Comparison of ENCODE assay signal across 19 cellular contexts in genomic region chr12:9604288-9604687, GRCh38. TPM values are rescaled to one million over a fixed set of nuclear protein-coding genes. Genes with fewer than 3 reads are reported as not detected.
A peak's percentile ranks its signal among the peaks of the same experiment; 100 is the strongest.
DNase-seq lines count a peak whose midpoint lies in the region; ATAC-seq and TF ChIP-seq lines count a peak whose summit lies in the region.
"Had no signal": no experiment of that assay in that cellular context is flagged by ENCODE, and none has a peak within 500 bp of the region (broad histone marks: within the 10 kb centered on the region; RNA-seq: fewer than 3 reads in every experiment).

No MANE protein-coding gene starts in this region.

- no peaks in the 10 kb centered on the region; the same call in 1 of the 2 replicates for H3K36me3 ChIP-seq in Caco-2 (ENCODE audit: control insufficient read depth, insufficient read depth, low read length)
- H3K36me3 ChIP-seq: BLaER1 treated with 17β-estradiol and CSF1 and Interleukin-3, amounts not matched to agents 10 nM and 100 nM had no signal

- no peaks in the 10 kb centered on the region for H3K27me3 ChIP-seq in Caco-2 (replicated peaks; ENCODE audit: control insufficient read depth, insufficient read depth, low read length)
- H3K27me3 ChIP-seq: BLaER1 treated with 17β-estradiol and CSF1 and Interleukin-3, amounts not matched to agents 10 nM and 100 nM had no signal

- H3K4me1 ChIP-seq in Caco-2: peaks cover 20% of the 10 kb centered on the region
- H3K4me1 ChIP-seq: BLaER1 treated with 17β-estradiol and CSF1 and Interleukin-3, amounts not matched to agents 10 nM and 100 nM had no signal

- BruUV-seq in Caco-2 (replicated peaks; lab: Mats Ljungman, UMichigan): no TSS peak

- peaks cover 36% of the 10 kb centered on the region for H3K4me1 Mint-ChIP-seq in activated CD8-positive, alpha-beta memory T cell treated with anti-CD3 and anti-CD28 coated beads, Interleukin-2, amount 10 ng/mL, durations not matched to agents 7 days and 5 days
- H3K4me1 Mint-ChIP-seq in effector memory CD8-positive, alpha-beta T cell (ENCODE audit: low read depth in 2 of 2): peaks cover 10 to 21% of the 10 kb centered on the region in 2 donors
- H3K4me1 Mint-ChIP-seq in Caco-2 (ENCODE audit: low read depth, unreplicated experiment) (peaks cover 21% of the 10 kb centered on the region), progenitor cell of endocrine pancreas (ENCODE audit: low read depth) (peaks cover 10% of the 10 kb centered on the region)

- no peak for TF ChIP-seq CTCF in Caco-2 (IDR thresholded peaks at IDR 0.05; ENCODE audit: insufficient read depth in 1 of 2, low read depth in 1 of 2, low read length in 1 of 2, severe bottlenecking in 1 of 2, unreplicated experiment in 1 of 2)
- TF ChIP-seq CTCF in progenitor cell of endocrine pancreas (IDR thresholded peaks at IDR 0.05; ENCODE audit: unreplicated experiment): no peak

- peaks cover 2% of the 10 kb centered on the region for H3K9me3 Mint-ChIP-seq in activated CD8-positive, alpha-beta memory T cell treated with anti-CD3 and anti-CD28 coated beads, Interleukin-2, amount 10 ng/mL, durations not matched to agents 7 days and 5 days (ENCODE audit: low read depth)
- H3K9me3 Mint-ChIP-seq in effector memory CD8-positive, alpha-beta T cell: no peaks in the 10 kb centered on the region
- H3K9me3 Mint-ChIP-seq in Caco-2 (ENCODE audit: unreplicated experiment) (no peaks in the 10 kb centered on the region), progenitor cell of endocrine pancreas (ENCODE audit: low read depth) (peaks cover 6% of the 10 kb centered on the region)

- H3K9me3 ChIP-seq in Caco-2: no peaks in the 10 kb centered on the region

- H3K27ac Mint-ChIP-seq in activated CD8-positive, alpha-beta memory T cell treated with anti-CD3 and anti-CD28 coated beads, Interleukin-2, amount 10 ng/mL, durations not matched to agents 7 days and 5 days: peak overlapping the region; percentile 9
- H3K27ac Mint-ChIP-seq in effector memory CD8-positive, alpha-beta T cell: peak overlapping the region in 1 of 2 donors; percentile 90
- H3K27ac Mint-ChIP-seq in Caco-2 (ENCODE audit: unreplicated experiment): no peak overlapping the region
- no peak overlapping the region for H3K27ac Mint-ChIP-seq in progenitor cell of endocrine pancreas

- POLR2A ChIA-PET in Caco-2 (lab: Charles Lee): no interaction called here

- no peak for DNase-seq in activated CD8-positive, alpha-beta memory T cell treated with anti-CD3 and anti-CD28 coated beads, Interleukin-2, amount 10 ng/mL, durations not matched to agents 7 days and 5 days
- DNase-seq in activated CD8-positive, alpha-beta memory T cell treated with anti-CD3 and anti-CD28 coated beads for 24 hours: no peak
- DNase-seq in OCI-M1 (lab: John Stamatoyannopoulos, UW) (peak; percentile 69), NCI-H1105 (lab: John Stamatoyannopoulos, UW) (no peak), Caco-2 (no peak), progenitor cell of endocrine pancreas (ENCODE audit: low spot score, unreplicated experiment) (no peak)
- DNase-seq in effector memory CD8-positive, alpha-beta T cell: no peak
- DNase-seq: Calu3, NCI-H1048, NCI-H1694, NCI-H2107, NCI-H226, NCI-H526, PC-3 had no signal

- H3K27me3 Mint-ChIP-seq in activated CD8-positive, alpha-beta memory T cell treated with anti-CD3 and anti-CD28 coated beads, Interleukin-2, amount 10 ng/mL, durations not matched to agents 7 days and 5 days: no peaks in the 10 kb centered on the region
- H3K27me3 Mint-ChIP-seq in effector memory CD8-positive, alpha-beta T cell: no peaks in the 10 kb centered on the region
- H3K27me3 Mint-ChIP-seq in Caco-2 (ENCODE audit: insufficient read depth, unreplicated experiment) (no peaks in the 10 kb centered on the region), progenitor cell of endocrine pancreas (no peaks in the 10 kb centered on the region)

- CTCF ChIA-PET in activated CD8-positive, alpha-beta memory T cell treated with anti-CD3 and anti-CD28 coated beads, Interleukin-2, amount 10 ng/mL, durations not matched to agents 7 days and 5 days (lab: Charles Lee): no interaction called here
- CTCF ChIA-PET in Caco-2 (lab: Charles Lee): no interaction called here

- peak; percentile 42 for ATAC-seq in activated CD8-positive, alpha-beta memory T cell treated with anti-CD3 and anti-CD28 coated beads, Interleukin-2, amount 10 ng/mL, durations not matched to agents 7 days and 5 days
- peak; percentile 41 for ATAC-seq in effector memory CD8-positive, alpha-beta T cell (replicated peaks)
- ATAC-seq in esophagus mucosa: no peak
- ATAC-seq: PC-3 had no signal

- intact Hi-C loops in Caco-2 (cut with micrococcal nuclease; ENCODE audit: unreplicated experiment): loop anchor here (10.0 kb wide), 1 partner anchor 269 kb away; no protein-coding TSS in a partner anchor

- H3K4me3 Mint-ChIP-seq in activated CD8-positive, alpha-beta memory T cell treated with anti-CD3 and anti-CD28 coated beads, Interleukin-2, amount 10 ng/mL, durations not matched to agents 7 days and 5 days: peak overlapping the region; percentile 68
- H3K4me3 Mint-ChIP-seq in effector memory CD8-positive, alpha-beta T cell: peak overlapping the region; percentile 31 to 74
- H3K4me3 Mint-ChIP-seq in Caco-2 (ENCODE audit: unreplicated experiment) (no peak overlapping the region), progenitor cell of endocrine pancreas (ENCODE audit: low read depth) (no peak overlapping the region)

- H3K36me3 Mint-ChIP-seq in activated CD8-positive, alpha-beta memory T cell treated with anti-CD3 and anti-CD28 coated beads, Interleukin-2, amount 10 ng/mL, durations not matched to agents 7 days and 5 days: peaks cover 33% of the 10 kb centered on the region
- peaks cover 31% of the 10 kb centered on the region for H3K36me3 Mint-ChIP-seq in effector memory CD8-positive, alpha-beta T cell (ENCODE audit: insufficient read depth)
- H3K36me3 Mint-ChIP-seq in Caco-2 (ENCODE audit: insufficient read depth, unreplicated experiment): no peaks in the 10 kb centered on the region
- peaks cover 2% of the 10 kb centered on the region for H3K36me3 Mint-ChIP-seq in progenitor cell of endocrine pancreas (ENCODE audit: insufficient read depth)

- no peak overlapping the region for H3K4me3 ChIP-seq in Caco-2 (ENCODE audit: low read depth, low read length)
- H3K4me3 ChIP-seq: BLaER1 treated with 17β-estradiol and CSF1 and Interleukin-3, amounts not matched to agents 10 nM and 100 nM; SK-N-MC had no signal

RNA-seq across cellular contexts. Expression of gene KLRB1, which starts 3.4 kb away (rescaled TPM):
- total RNA-seq in activated CD8-positive, alpha-beta memory T cell treated with anti-CD3 and anti-CD28 coated beads, Interleukin-2, amount 10 ng/mL, durations not matched to agents 7 days and 5 days: 10 to 100 TPM; 13.0 to 30.2 TPM
- total RNA-seq in esophagus mucosa: 0.56 TPM
- total RNA-seq in Caco-2 (2022): not detected in 2 replicates
- not detected in 2 replicates for total RNA-seq in progenitor cell of endocrine pancreas
- total RNA-seq: Calu3, G401, HT1080, PC-3 had no signal

Comparison
In these comparisons a context has a peak if more than half of its experiments do, and no peak if none do; other contexts are left out.
1. H3K4me3 Mint-ChIP-seq: peak in activated CD8-positive, alpha-beta memory T cell treated with anti-CD3 and anti-CD28 coated beads, Interleukin-2, amount 10 ng/mL, durations not matched to agents 7 days and 5 days (single experiment) and effector memory CD8-positive, alpha-beta T cell (2 of 2); none in Caco-2 (single experiment) and progenitor cell of endocrine pancreas (single experiment).